Comparison of ENCODE assay signal across 1 cellular context in genomic region chr9:136788644-136789522, GRCh38.
A peak's percentile ranks its signal among the peaks of the same experiment; 100 is the strongest.
TF ChIP-seq lines count a peak whose summit lies in the region.

No MANE protein-coding gene starts in this region.

TF ChIP-seq in K562, 482 proteins besides CTCF, POLR2A, EP300 and RAD21 (continued from another document):
- TF ChIP-seq ZBTB9 (CRISPR knock-in tag; IDR thresholded peaks at IDR 0.05) (peak; percentile 51; the same call in 1 of the 2 replicates), EP400 (IDR thresholded peaks at IDR 0.05) (peak; percentile 28; the same call in 1 of the 2 replicates), BRD9 (IDR thresholded peaks at IDR 0.05; ENCODE audit: low read depth, partially characterized antibody) (peak; percentile 48), MNT (conservative IDR thresholded peaks at IDR 0.05) (peak; percentile 46 to 51; a peak in 3 of 4 replicates), ZFX (CRISPR knock-in tag; IDR thresholded peaks at IDR 0.05) (peak; percentile 64), SUPT5H (IDR thresholded peaks at IDR 0.05) (0 out of 2 replicates have a peak, but pooled peaks have one; percentile 13), CBFA2T3 (IDR thresholded peaks at IDR 0.05) (peak; percentile 90), SMARCA4 (IDR thresholded peaks at IDR 0.05) (peak; percentile 80), TBL1XR1 (IDR thresholded peaks at IDR 0.05; ENCODE audit: low read length in 2 of 2) (0 out of 4 replicates have a peak, but pooled peaks of 1 of the 2 experiments have one; percentile 12), PHF8 (IDR thresholded peaks at IDR 0.05; ENCODE audit: borderline replicate concordance, low read length) (peak; percentile 24; the same call in 1 of the 2 replicates), MTA2 (IDR thresholded peaks at IDR 0.05; ENCODE audit: low read depth) (peak; percentile 45; the same call in 1 of the 2 replicates), NFRKB (IDR thresholded peaks at IDR 0.05; ENCODE audit: low read depth) (0 out of 2 replicates have a peak, but pooled peaks have one; percentile 54), GTF2E2 (tag; IDR thresholded peaks at IDR 0.05) (peak; percentile 69; the same call in 1 of the 2 replicates), MECOM (CRISPR knock-in tag; IDR thresholded peaks at IDR 0.05) (peak; percentile 25; the same call in 1 of the 2 replicates), NFIC (IDR thresholded peaks at IDR 0.05) (peak; percentile 67), LCOR (CRISPR knock-in tag; IDR thresholded peaks at IDR 0.05) (0 out of 2 replicates have a peak, but pooled peaks have one; percentile 47), TRIM24 (IDR thresholded peaks at IDR 0.05) (peak; percentile 35 to 46; a peak in 1 of 4 replicates), L3MBTL2 (IDR thresholded peaks at IDR 0.05) (peak; percentile 46; the same call in 1 of the 2 replicates), RBBP5 (IDR thresholded peaks at IDR 0.05; ENCODE audit: borderline replicate concordance, insufficient read depth, low read length, poor library complexity, severe bottlenecking) (peak; percentile 56), HDGF (IDR thresholded peaks at IDR 0.05) (0 out of 2 replicates have a peak, but pooled peaks have one; percentile 39), FOXP1 (CRISPR knock-in tag; IDR thresholded peaks at IDR 0.05) (peak; percentile 39; the same call in 1 of the 2 replicates), NCOA1 (IDR thresholded peaks at IDR 0.05; ENCODE audit: low read depth) (0 out of 2 replicates have a peak, but pooled peaks have one; percentile 17), ZFP1 (CRISPR knock-in tag; IDR thresholded peaks at IDR 0.05) (0 out of 2 replicates have a peak, but pooled peaks have one; percentile 2), CTBP1 (IDR thresholded peaks at IDR 0.05; ENCODE audit: borderline replicate concordance) (peak; percentile 63; the same call in 1 of the 2 replicates), ZEB2 (IDR thresholded peaks at IDR 0.05) (peak; percentile 71; the same call in 1 of the 2 replicates)
- TF ChIP-seq, protein P1, sequence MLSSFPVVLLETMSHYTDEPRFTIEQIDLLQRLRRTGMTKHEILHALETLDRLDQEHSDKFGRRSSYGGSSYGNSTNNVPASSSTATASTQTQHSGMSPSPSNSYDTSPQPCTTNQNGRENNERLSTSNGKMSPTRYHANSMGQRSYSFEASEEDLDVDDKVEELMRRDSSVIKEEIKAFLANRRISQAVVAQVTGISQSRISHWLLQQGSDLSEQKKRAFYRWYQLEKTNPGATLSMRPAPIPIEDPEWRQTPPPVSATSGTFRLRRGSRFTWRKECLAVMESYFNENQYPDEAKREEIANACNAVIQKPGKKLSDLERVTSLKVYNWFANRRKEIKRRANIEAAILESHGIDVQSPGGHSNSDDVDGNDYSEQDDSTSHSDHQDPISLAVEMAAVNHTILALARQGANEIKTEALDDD (IDR thresholded peaks at IDR 0.05) = peak; percentile 34; the same call in 1 of the 2 replicates
- TF ChIP-seq, protein P2, sequence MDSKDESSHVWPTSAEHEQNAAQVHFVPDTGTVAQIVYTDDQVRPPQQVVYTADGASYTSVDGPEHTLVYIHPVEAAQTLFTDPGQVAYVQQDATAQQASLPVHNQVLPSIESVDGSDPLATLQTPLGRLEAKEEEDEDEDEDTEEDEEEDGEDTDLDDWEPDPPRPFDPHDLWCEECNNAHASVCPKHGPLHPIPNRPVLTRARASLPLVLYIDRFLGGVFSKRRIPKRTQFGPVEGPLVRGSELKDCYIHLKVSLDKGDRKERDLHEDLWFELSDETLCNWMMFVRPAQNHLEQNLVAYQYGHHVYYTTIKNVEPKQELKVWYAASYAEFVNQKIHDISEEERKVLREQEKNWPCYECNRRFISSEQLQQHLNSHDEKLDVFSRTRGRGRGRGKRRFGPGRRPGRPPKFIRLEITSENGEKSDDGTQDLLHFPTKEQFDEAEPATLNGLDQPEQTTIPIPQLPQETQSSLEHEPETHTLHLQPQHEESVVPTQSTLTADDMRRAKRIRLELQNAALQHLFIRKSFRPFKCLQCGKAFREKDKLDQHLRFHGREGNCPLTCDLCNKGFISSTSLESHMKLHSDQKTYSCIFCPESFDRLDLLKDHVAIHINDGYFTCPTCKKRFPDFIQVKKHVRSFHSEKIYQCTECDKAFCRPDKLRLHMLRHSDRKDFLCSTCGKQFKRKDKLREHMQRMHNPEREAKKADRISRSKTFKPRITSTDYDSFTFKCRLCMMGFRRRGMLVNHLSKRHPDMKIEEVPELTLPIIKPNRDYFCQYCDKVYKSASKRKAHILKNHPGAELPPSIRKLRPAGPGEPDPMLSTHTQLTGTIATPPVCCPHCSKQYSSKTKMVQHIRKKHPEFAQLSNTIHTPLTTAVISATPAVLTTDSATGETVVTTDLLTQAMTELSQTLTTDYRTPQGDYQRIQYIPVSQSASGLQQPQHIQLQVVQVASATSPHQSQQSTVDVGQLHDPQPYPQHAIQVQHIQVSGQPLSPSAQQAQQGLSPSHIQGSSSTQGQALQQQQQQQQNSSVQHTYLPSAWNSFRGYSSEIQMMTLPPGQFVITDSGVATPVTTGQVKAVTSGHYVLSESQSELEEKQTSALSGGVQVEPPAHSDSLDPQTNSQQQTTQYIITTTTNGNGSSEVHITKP (IDR thresholded peaks at IDR 0.05; ENCODE audit: partially characterized antibody) = peak; percentile 14
